29 cellular contexts compared by ENCODE assay signal in genomic region chr1:81029266-81029665, GRCh38.
DNase-seq lines count a peak whose midpoint lies in the region; FAIRE-seq and TF ChIP-seq lines count a peak whose summit lies in the region.
"Had no signal": no experiment of that assay in that cellular context is flagged by ENCODE, and none has a peak within 500 bp of the region (broad histone marks: within the 10 kb centered on the region; RNA-seq: fewer than 3 reads in every experiment).

No MANE protein-coding gene starts in this region.

- no peaks in the 10 kb centered on the region for H3K79me2 ChIP-seq in endothelial cell of umbilical vein (ENCODE audit: control insufficient read depth, insufficient read depth, low read length)
- H3K79me2 ChIP-seq in mesendoderm (ENCODE audit: control insufficient read depth, insufficient read depth, low read length), result no peaks in the 10 kb centered on the region

- no peak overlapping the region for H3K4ac ChIP-seq in mesendoderm (ENCODE audit: low read depth, low read length)

- no peaks in the 10 kb centered on the region for H3K9me3 Mint-ChIP-seq in type B pancreatic cell

- TF ChIP-seq CTCF in endothelial cell of umbilical vein (IDR thresholded peaks at IDR 0.05; ENCODE audit: extremely low read depth in 1 of 2, insufficient read depth in 1 of 2, low read depth in 1 of 2, low read length in 2 of 2) (no peak), fibroblast of pulmonary artery (IDR thresholded peaks at IDR 0.05; ENCODE audit: low read length, missing control alignments) (no peak), type B pancreatic cell (conservative IDR thresholded peaks at IDR 0.05) (no peak)

- no TSS peak for BruUV-seq in endothelial cell of umbilical vein (replicated peaks; lab: Mats Ljungman, UMichigan)

- CTCF ChIA-PET in endothelial cell of umbilical vein (lab: Charles Lee), result no interaction called here

- H4K20me1 ChIP-seq in endothelial cell of umbilical vein (replicated peaks; ENCODE audit: control insufficient read depth, extremely low read depth, insufficient read depth, low read length), result no peaks in the 10 kb centered on the region

- no peak for TF ChIP-seq POLR2A in endothelial cell of umbilical vein (IDR thresholded peaks at IDR 0.05; ENCODE audit: low read depth, low read length)

- no peak overlapping the region for H3K23ac ChIP-seq in mesendoderm (ENCODE audit: low read length)

- H4K5ac ChIP-seq in mesendoderm (ENCODE audit: low read length), result no peak overlapping the region

- no peak overlapping the region for H4K8ac ChIP-seq in mesendoderm (ENCODE audit: low read depth, low read length)

- FAIRE-seq in endothelial cell of umbilical vein (lab: Jason Lieb, UNC), result no peak
- FAIRE-seq: GM12878, H1 had no signal

- DNase-seq in adipocyte (ENCODE audit: low read depth), result peak; percentile 3
- DNase-seq in endothelial cell of umbilical vein (ENCODE audit: low read depth, low spot score), result no peak
- peak; percentile 56 for DNase-seq in fibroblast of pulmonary artery (ENCODE audit: low read depth)
- DNase-seq in type B pancreatic cell (ENCODE audit: extremely low spot score, unreplicated experiment), result no peak
- no peak for DNase-seq in HUDEP-2 (lab: John Stamatoyannopoulos, UW; ENCODE audit: unreplicated experiment in 76 of 76)
- no peak for DNase-seq in mesendoderm
- DNase-seq in SIG-M5 (lab: John Stamatoyannopoulos, UW), result no peak
- DNase-seq: C1 segment of cervical spinal cord; CD4-positive, alpha-beta memory T cell; COR-L47; DMS53; GDM1; HCEC 1CT; NCI-H1092; NCI-H1417 treated with DMSO at 0.1 percent for 48 hours; NCI-H1694 treated with DMSO at 0.1 percent for 48 hours; NCI-H2081 treated with DMSO at 0.1 percent for 48 hours; NCI-H2171; NCI-H226; NCI-H510A; NCI-H69; OCI-M1; Peyer's patch; SHP77 treated with DMSO at 0.1 percent for 48 hours had no signal

- dilution Hi-C loops in endothelial cell of umbilical vein (cut with MboI; ENCODE audit: extremely low pct_ligation_motif_present, low sequenced_read_pairs), result no loop called here

- H3K4me3 Mint-ChIP-seq in type B pancreatic cell, result no peak overlapping the region
- H3K4me3 Mint-ChIP-seq: CD4-positive, alpha-beta memory T cell; IgD-negative memory B cell had no signal

- no CpG with 5 or more reads among the region's 1 CpG for WGBS in mesendoderm (ENCODE audit: extremely low coverage, insufficient coverage, low lambda C conversion rate)

- H3K36me3 ChIP-seq in adipocyte (ENCODE audit: control insufficient read depth, insufficient read depth, low read length, severe bottlenecking) (no peaks in the 10 kb centered on the region), endothelial cell of umbilical vein (ENCODE audit: control insufficient read depth in 2 of 2, extremely low read depth in 1 of 2, insufficient read depth in 2 of 2, low read length in 2 of 2) (no peaks in the 10 kb centered on the region), mesendoderm (ENCODE audit: control insufficient read depth, insufficient read depth, low read length) (no peaks in the 10 kb centered on the region)
- H3K36me3 ChIP-seq: Peyer's patch had no signal

- H2BK15ac ChIP-seq in mesendoderm (replicated peaks; ENCODE audit: low read depth), result no peak overlapping the region

- H3K56ac ChIP-seq in mesendoderm (ENCODE audit: low read length), result no peak overlapping the region

- H2BK120ac ChIP-seq in mesendoderm (ENCODE audit: low read depth, low read length), result no peak overlapping the region

- POLR2A ChIA-PET in endothelial cell of umbilical vein (lab: Charles Lee), result no interaction called here

- no peaks in the 10 kb centered on the region for H3K79me1 ChIP-seq in mesendoderm (ENCODE audit: low read length)

- H3K18ac ChIP-seq in mesendoderm (ENCODE audit: low read length), result no peak overlapping the region

- intact Hi-C loops in endothelial cell of umbilical vein (cut with micrococcal nuclease), result no loop called here

- no peaks in the 10 kb centered on the region for H3K4me1 ChIP-seq in adipocyte (ENCODE audit: control insufficient read depth, insufficient read depth, low read length)
- no peaks in the 10 kb centered on the region for H3K4me1 ChIP-seq in endothelial cell of umbilical vein (ENCODE audit: control insufficient read depth, extremely low read depth, insufficient read depth, low read length)
- H3K4me1 ChIP-seq in mesendoderm (ENCODE audit: control insufficient read depth, low read depth, low read length), result no peaks in the 10 kb centered on the region

- no peaks in the 10 kb centered on the region for H3K9me3 ChIP-seq in adipocyte (ENCODE audit: control insufficient read depth, low read length)
- no peaks in the 10 kb centered on the region for H3K9me3 ChIP-seq in endothelial cell of umbilical vein (replicated peaks; ENCODE audit: control insufficient read depth, insufficient read depth, low read length)
- H3K9me3 ChIP-seq: Peyer's patch had no signal

- H3K27me3 ChIP-seq in adipocyte (replicated peaks; ENCODE audit: control insufficient read depth, insufficient read depth, low read length), result no peaks in the 10 kb centered on the region
- H3K27me3 ChIP-seq in endothelial cell of umbilical vein (ENCODE audit: control insufficient read depth in 2 of 2, insufficient read depth in 2 of 2, low read length in 2 of 2), result no peaks in the 10 kb centered on the region
- H3K27me3 ChIP-seq in mesendoderm (ENCODE audit: insufficient read depth, low read length, poor library complexity), result no peaks in the 10 kb centered on the region
- H3K27me3 ChIP-seq: Peyer's patch had no signal

- H3K27ac ChIP-seq in endothelial cell of umbilical vein (ENCODE audit: insufficient read depth, low read depth, low read length) (no peak overlapping the region), mesendoderm (ENCODE audit: low read depth, low read length) (no peak overlapping the region)
- H3K27ac ChIP-seq: KMS-11, Peyer's patch, SK-N-MC had no signal

- H3K4me1 Mint-ChIP-seq in type B pancreatic cell (ENCODE audit: unreplicated experiment), result no peaks in the 10 kb centered on the region
- H3K4me1 Mint-ChIP-seq: CD4-positive, alpha-beta memory T cell; IgD-negative memory B cell had no signal

- no peak overlapping the region for H3K27ac Mint-ChIP-seq in type B pancreatic cell
- H3K27ac Mint-ChIP-seq: CD4-positive, alpha-beta memory T cell; IgD-negative memory B cell had no signal

- H3K9ac ChIP-seq in adipocyte (ENCODE audit: low read length), result no peak overlapping the region
- no peak overlapping the region for H3K9ac ChIP-seq in endothelial cell of umbilical vein (replicated peaks; ENCODE audit: extremely low read depth, insufficient read depth, low read length)
- H3K9ac ChIP-seq in mesendoderm (ENCODE audit: low read length), result no peak overlapping the region
- H3K9ac ChIP-seq: KMS-11 had no signal

- H3K4me3 ChIP-seq in adipocyte (ENCODE audit: low read length) (no peak overlapping the region), endothelial cell of umbilical vein (replicated peaks in 1 of 3; ENCODE audit: insufficient read depth in 1 of 3, low read depth in 1 of 3, low read length in 3 of 3) (no peak overlapping the region), fibroblast of pulmonary artery (replicated peaks; ENCODE audit: low read depth, low read length) (no peak overlapping the region), mesendoderm (ENCODE audit: low read length) (no peak overlapping the region)
- H3K4me3 ChIP-seq: GM12878, Peyer's patch, SK-N-MC had no signal

- H3K27me3 Mint-ChIP-seq in type B pancreatic cell, result no peaks in the 10 kb centered on the region
- H3K27me3 Mint-ChIP-seq: CD4-positive, alpha-beta memory T cell; IgD-negative memory B cell had no signal

- no peaks in the 10 kb centered on the region for H3K36me3 Mint-ChIP-seq in type B pancreatic cell
- H3K36me3 Mint-ChIP-seq: CD4-positive, alpha-beta memory T cell; IgD-negative memory B cell had no signal

- H2AK5ac ChIP-seq in mesendoderm (ENCODE audit: low read length), result no peak overlapping the region

- no peaks in the 10 kb centered on the region for H3K9me1 ChIP-seq in endothelial cell of umbilical vein (replicated peaks; ENCODE audit: control insufficient read depth, extremely low read depth, insufficient read depth, low read length)

- no peak overlapping the region for H3K4me2 ChIP-seq in endothelial cell of umbilical vein (ENCODE audit: insufficient read depth, low read length)
- no peak overlapping the region for H3K4me2 ChIP-seq in mesendoderm (ENCODE audit: low read length)
- H3K4me2 ChIP-seq: KMS-11 had no signal

- H2AFZ ChIP-seq in endothelial cell of umbilical vein (ENCODE audit: low read depth, low read length), result no peak overlapping the region

- H2BK5ac ChIP-seq in mesendoderm (ENCODE audit: low read length), result no peak overlapping the region

TF ChIP-seq in endothelial cell of umbilical vein, 7 proteins besides CTCF, POLR2A, EP300 and RAD21:
- TF ChIP-seq FOS (IDR thresholded peaks at IDR 0.05; ENCODE audit: borderline replicate concordance, insufficient read depth, low read length) (peak; percentile 30), MYC (IDR thresholded peaks at IDR 0.05; ENCODE audit: low read depth, low read length) (no peak), GATA2 (IDR thresholded peaks at IDR 0.05; ENCODE audit: insufficient read depth, insufficient read length, low read depth, low read length) (no peak), JUN (IDR thresholded peaks at IDR 0.05; ENCODE audit: borderline replicate concordance, insufficient read depth, insufficient read length, low read depth) (no peak)

Comparison
In these comparisons a context has a peak if more than half of its experiments do, and no peak if none do; other contexts are left out.
1. DNase-seq: peak in adipocyte (single experiment) and fibroblast of pulmonary artery (single experiment); none in endothelial cell of umbilical vein (single experiment), type B pancreatic cell (single experiment), HUDEP-2 (0 of 76), mesendoderm (single experiment) and SIG-M5 (single experiment).